ENCODE assay signal across 21 cellular contexts in the genomic region with DNA sequence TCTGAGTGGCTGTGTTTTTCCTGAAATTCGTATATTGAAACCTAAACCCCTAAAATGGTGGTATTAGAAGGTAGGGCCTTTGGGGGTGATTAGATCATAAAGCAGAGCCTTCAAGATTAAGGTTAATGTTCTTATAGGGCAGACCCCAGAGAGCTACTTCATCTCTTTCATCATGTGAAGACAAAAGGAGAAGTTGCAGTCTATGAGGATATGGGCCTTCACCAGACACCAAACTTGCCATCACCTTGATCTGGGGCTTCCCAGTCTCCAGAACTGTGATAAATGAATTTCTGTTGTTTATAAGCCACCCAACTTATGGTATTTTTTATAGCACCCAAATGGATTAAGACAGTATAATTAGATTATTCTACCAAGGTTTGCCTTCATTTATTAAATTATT.
"Had no signal": no experiment of that assay in that cellular context is flagged by ENCODE, and none has a peak within 500 bp of the region (broad histone marks: within the 10 kb centered on the region; RNA-seq: fewer than 3 reads in every experiment).

No MANE protein-coding gene starts in this region.

- H3K4me3 Mint-ChIP-seq: dendritic cell treated with granulocyte-macrophage colony-stimulating factor and Interleukin-4, amounts not matched to agents 40 ng/mL and 50 ng/mL, for 4 days; effector memory CD8-positive, alpha-beta T cell; mesothelial cell of epicardium; natural killer cell treated with Interleukin-12 subunit alpha and Interleukin-12 subunit beta and Interleukin-15 and Interleukin-18, amount 100 ng/mL, for 72 hours; neural progenitor cell had no signal

- H3K36me3 Mint-ChIP-seq: mesothelial cell of epicardium; natural killer cell treated with Interleukin-12 subunit alpha and Interleukin-12 subunit beta and Interleukin-15 and Interleukin-18, amount 100 ng/mL, for 72 hours; neural progenitor cell had no signal

- H3K4me3 ChIP-seq: esophagus muscularis mucosa, gastrocnemius medialis, neural progenitor cell, ovary, right atrium auricular region, smooth muscle cell, stomach, thoracic aorta, transverse colon had no signal

- H3K27me3 ChIP-seq: esophagus muscularis mucosa, gastrocnemius medialis, neural progenitor cell, ovary, right atrium auricular region, stomach, transverse colon had no signal

- H3K27ac Mint-ChIP-seq: dendritic cell treated with granulocyte-macrophage colony-stimulating factor and Interleukin-4, amounts not matched to agents 40 ng/mL and 50 ng/mL, for 4 days; effector memory CD8-positive, alpha-beta T cell; mesothelial cell of epicardium; natural killer cell treated with Interleukin-12 subunit alpha and Interleukin-12 subunit beta and Interleukin-15 and Interleukin-18, amount 100 ng/mL, for 72 hours; neural progenitor cell had no signal

- H3K27me3 Mint-ChIP-seq: dendritic cell treated with granulocyte-macrophage colony-stimulating factor and Interleukin-4, amounts not matched to agents 40 ng/mL and 50 ng/mL, for 4 days; natural killer cell treated with Interleukin-12 subunit alpha and Interleukin-12 subunit beta and Interleukin-15 and Interleukin-18, amount 100 ng/mL, for 72 hours had no signal

- DNase-seq: effector memory CD8-positive, alpha-beta T cell; gastrocnemius medialis; glutamatergic neuron; islet precursor cell; nucleus accumbens; ovary; stimulated activated CD4-positive, alpha-beta T cell treated with anti-CD3 and anti-CD28 coated beads, Interleukin-4, amount 100 ng/mL, for 24 hours; stimulated activated naive CD4-positive, alpha-beta T cell; stomach; substantia nigra; transverse colon had no signal

- H3K4me1 ChIP-seq: gastrocnemius medialis, right atrium auricular region, stomach, transverse colon had no signal

- ATAC-seq: effector memory CD8-positive, alpha-beta T cell; gastrocnemius medialis; left lobe of liver; natural killer cell treated with Interleukin-12 subunit alpha and Interleukin-12 subunit beta and Interleukin-15 and Interleukin-18, amount 100 ng/mL, for 72 hours had no signal

- H3K9me3 ChIP-seq: esophagus muscularis mucosa, gastrocnemius medialis, ovary, right atrium auricular region, stomach, thoracic aorta, transverse colon had no signal

- H3K4me2 ChIP-seq: neural progenitor cell, smooth muscle cell had no signal

- H3K27ac ChIP-seq: epithelial cell of prostate, esophagus muscularis mucosa, gastrocnemius medialis, neural progenitor cell, ovary, right atrium auricular region, stomach, thoracic aorta, transverse colon had no signal

- H3K9me3 Mint-ChIP-seq: dendritic cell treated with granulocyte-macrophage colony-stimulating factor and Interleukin-4, amounts not matched to agents 40 ng/mL and 50 ng/mL, for 4 days; effector memory CD8-positive, alpha-beta T cell; mesothelial cell of epicardium; natural killer cell treated with Interleukin-12 subunit alpha and Interleukin-12 subunit beta and Interleukin-15 and Interleukin-18, amount 100 ng/mL, for 72 hours; neural progenitor cell had no signal

- H2AFZ ChIP-seq: neural progenitor cell had no signal

- H3K9ac ChIP-seq: neural progenitor cell had no signal

- H3K36me3 ChIP-seq: esophagus muscularis mucosa, gastrocnemius medialis, neural progenitor cell, ovary, right atrium auricular region, stomach, thoracic aorta, transverse colon had no signal
